Comparison of ENCODE assay signal across 1 cellular context in the genomic region with DNA sequence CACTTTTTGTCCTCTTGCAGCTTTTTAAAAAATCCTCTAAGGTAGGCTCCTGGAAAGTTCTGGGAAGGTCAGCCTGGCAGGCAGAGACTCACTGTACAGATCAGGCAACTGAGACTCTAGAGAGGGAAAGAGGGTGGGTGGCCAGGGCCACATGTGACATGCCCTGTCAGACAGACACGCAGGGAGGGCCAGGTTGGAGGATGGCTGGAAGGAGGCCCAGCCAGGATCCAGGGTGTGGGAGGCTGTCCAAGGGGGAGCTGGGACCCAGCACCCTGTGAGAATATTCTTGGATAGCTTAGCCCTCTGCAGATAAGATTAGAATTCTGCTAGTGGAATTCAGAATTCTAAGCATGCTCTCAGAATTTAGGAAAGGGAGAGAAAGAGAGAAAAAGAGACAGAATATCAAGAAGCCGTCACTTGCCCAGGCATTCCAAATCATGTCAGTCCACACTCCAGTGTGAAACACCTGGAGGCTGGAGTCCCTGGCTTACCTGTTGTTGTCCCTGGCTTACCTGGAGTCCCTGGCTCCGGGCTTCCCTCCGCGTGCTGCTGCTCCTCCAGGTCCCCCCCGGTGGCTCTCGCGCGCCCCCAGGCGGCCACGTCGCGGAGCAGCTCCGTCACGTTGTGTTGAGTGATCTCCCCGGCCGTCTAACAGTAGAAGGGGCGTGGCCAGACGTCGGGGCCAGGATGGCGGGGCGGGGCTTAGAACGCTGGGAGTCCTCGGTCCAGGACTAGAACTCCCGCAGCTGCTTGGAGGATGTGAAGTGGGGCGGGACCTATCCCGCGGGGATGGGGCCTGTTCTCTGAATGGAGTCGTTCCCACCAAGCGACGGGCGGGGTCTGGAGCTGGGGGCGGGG.
TF ChIP-seq lines count a peak whose summit lies in the region.

No MANE protein-coding gene starts in this region.

TF ChIP-seq in HepG2, 621 proteins besides CTCF, POLR2A, EP300 and RAD21 (continued from another document):
- TF ChIP-seq, protein P1, sequence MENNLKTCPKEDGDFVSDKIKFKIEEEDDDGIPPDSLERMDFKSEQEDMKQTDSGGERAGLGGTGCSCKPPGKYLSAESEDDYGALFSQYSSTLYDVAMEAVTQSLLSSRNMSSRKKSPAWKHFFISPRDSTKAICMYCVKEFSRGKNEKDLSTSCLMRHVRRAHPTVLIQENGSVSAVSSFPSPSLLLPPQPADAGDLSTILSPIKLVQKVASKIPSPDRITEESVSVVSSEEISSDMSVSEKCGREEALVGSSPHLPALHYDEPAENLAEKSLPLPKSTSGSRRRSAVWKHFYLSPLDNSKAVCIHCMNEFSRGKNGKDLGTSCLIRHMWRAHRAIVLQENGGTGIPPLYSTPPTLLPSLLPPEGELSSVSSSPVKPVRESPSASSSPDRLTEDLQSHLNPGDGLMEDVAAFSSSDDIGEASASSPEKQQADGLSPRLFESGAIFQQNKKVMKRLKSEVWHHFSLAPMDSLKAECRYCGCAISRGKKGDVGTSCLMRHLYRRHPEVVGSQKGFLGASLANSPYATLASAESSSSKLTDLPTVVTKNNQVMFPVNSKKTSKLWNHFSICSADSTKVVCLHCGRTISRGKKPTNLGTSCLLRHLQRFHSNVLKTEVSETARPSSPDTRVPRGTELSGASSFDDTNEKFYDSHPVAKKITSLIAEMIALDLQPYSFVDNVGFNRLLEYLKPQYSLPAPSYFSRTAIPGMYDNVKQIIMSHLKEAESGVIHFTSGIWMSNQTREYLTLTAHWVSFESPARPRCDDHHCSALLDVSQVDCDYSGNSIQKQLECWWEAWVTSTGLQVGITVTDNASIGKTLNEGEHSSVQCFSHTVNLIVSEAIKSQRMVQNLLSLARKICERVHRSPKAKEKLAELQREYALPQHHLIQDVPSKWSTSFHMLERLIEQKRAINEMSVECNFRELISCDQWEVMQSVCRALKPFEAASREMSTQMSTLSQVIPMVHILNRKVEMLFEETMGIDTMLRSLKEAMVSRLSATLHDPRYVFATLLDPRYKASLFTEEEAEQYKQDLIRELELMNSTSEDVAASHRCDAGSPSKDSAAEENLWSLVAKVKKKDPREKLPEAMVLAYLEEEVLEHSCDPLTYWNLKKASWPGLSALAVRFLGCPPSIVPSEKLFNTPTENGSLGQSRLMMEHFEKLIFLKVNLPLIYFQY (CRISPR knock-in tag; IDR thresholded peaks at IDR 0.05; ENCODE audit: borderline replicate concordance) = no peak
- TF ChIP-seq ZNF652 (CRISPR knock-in tag; IDR thresholded peaks at IDR 0.05; ENCODE audit: borderline replicate concordance, low read depth) (peak; percentile 79; the same call in 1 of the 2 replicates), SKI (IDR thresholded peaks at IDR 0.05; ENCODE audit: partially characterized antibody) (peak; percentile 33), ZMYM3 (CRISPR knock-in tag; IDR thresholded peaks at IDR 0.05) (peak; percentile 48; the same call in 1 of the 2 replicates), FOSL2 (CRISPR knock-in tag; IDR thresholded peaks at IDR 0.05) (peak; percentile 42; the same call in 1 of the 2 replicates), HMGA1 (CRISPR knock-in tag; conservative IDR thresholded peaks at IDR 0.05) (no peak), YY1 (IDR thresholded peaks at IDR 0.05; ENCODE audit: insufficient read depth, insufficient replicate concordance, low read depth, low read length) (peak; percentile 54), THAP11 (CRISPR knock-in tag; IDR thresholded peaks at IDR 0.05) (peak; percentile 59; the same call in 1 of the 2 replicates), ZNF350 (CRISPR knock-in tag; IDR thresholded peaks at IDR 0.05; ENCODE audit: borderline replicate concordance, low read depth) (0 out of 2 replicates have a peak, but pooled peaks have one; percentile 35), MAZ (IDR thresholded peaks at IDR 0.05; ENCODE audit: borderline replicate concordance, low read depth, low read length) (peak; percentile 96), MAZ (CRISPR knock-in tag; IDR thresholded peaks at IDR 0.05; ENCODE audit: low read depth) (peak; percentile 67; the same call in 1 of the 2 replicates), RBM39 (IDR thresholded peaks at IDR 0.05; ENCODE audit: low read depth, low read length, poor library complexity, severe bottlenecking) (peak; percentile 48), ZNF331 (CRISPR knock-in tag; IDR thresholded peaks at IDR 0.05) (peak; percentile 26; the same call in 1 of the 2 replicates), HDAC1 (CRISPR knock-in tag; IDR thresholded peaks at IDR 0.05) (peak; percentile 29; the same call in 1 of the 2 replicates), SP4 (CRISPR knock-in tag; IDR thresholded peaks at IDR 0.05) (0 out of 2 replicates have a peak, but pooled peaks have one; percentile 61), ELF3 (CRISPR knock-in tag; IDR thresholded peaks at IDR 0.05) (peak; percentile 32; the same call in 1 of the 2 replicates), NCOA2 (CRISPR knock-in tag; IDR thresholded peaks at IDR 0.05) (no peak; the same call in 1 of the 2 replicates), GATAD2A (CRISPR knock-in tag; IDR thresholded peaks at IDR 0.05) (peak; percentile 47)
- TF ChIP-seq, protein P2, sequence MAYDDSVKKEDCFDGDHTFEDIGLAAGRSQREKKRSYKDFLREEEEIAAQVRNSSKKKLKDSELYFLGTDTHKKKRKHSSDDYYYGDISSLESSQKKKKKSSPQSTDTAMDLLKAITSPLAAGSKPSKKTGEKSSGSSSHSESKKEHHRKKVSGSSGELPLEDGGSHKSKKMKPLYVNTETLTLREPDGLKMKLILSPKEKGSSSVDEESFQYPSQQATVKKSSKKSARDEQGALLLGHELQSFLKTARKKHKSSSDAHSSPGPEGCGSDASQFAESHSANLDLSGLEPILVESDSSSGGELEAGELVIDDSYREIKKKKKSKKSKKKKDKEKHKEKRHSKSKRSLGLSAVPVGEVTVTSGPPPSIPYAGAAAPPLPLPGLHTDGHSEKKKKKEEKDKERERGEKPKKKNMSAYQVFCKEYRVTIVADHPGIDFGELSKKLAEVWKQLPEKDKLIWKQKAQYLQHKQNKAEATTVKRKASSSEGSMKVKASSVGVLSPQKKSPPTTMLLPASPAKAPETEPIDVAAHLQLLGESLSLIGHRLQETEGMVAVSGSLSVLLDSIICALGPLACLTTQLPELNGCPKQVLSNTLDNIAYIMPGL (CRISPR knock-in tag; IDR thresholded peaks at IDR 0.05; ENCODE audit: borderline replicate concordance in 1 of 2, low read depth in 1 of 2) = peak; percentile 61 to 82; a peak in 3 of 4 replicates
- TF ChIP-seq, protein P3, sequence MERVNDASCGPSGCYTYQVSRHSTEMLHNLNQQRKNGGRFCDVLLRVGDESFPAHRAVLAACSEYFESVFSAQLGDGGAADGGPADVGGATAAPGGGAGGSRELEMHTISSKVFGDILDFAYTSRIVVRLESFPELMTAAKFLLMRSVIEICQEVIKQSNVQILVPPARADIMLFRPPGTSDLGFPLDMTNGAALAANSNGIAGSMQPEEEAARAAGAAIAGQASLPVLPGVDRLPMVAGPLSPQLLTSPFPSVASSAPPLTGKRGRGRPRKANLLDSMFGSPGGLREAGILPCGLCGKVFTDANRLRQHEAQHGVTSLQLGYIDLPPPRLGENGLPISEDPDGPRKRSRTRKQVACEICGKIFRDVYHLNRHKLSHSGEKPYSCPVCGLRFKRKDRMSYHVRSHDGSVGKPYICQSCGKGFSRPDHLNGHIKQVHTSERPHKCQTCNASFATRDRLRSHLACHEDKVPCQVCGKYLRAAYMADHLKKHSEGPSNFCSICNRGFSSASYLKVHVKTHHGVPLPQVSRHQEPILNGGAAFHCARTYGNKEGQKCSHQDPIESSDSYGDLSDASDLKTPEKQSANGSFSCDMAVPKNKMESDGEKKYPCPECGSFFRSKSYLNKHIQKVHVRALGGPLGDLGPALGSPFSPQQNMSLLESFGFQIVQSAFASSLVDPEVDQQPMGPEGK (CRISPR knock-in tag; IDR thresholded peaks at IDR 0.05) = peak; percentile 80
- TF ChIP-seq, protein P4, sequence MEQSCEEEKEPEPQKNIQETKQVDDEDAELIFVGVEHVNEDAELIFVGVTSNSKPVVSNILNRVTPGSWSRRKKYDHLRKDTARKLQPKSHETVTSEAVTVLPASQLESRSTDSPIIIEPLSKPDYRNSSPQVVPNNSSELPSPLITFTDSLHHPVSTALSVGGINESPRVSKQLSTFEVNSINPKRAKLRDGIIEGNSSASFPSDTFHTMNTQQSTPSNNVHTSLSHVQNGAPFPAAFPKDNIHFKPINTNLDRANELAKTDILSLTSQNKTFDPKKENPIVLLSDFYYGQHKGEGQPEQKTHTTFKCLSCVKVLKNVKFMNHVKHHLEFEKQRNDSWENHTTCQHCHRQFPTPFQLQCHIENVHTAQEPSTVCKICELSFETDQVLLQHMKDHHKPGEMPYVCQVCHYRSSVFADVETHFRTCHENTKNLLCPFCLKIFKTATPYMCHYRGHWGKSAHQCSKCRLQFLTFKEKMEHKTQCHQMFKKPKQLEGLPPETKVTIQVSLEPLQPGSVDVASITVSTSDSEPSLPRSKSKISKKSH (CRISPR knock-in tag; IDR thresholded peaks at IDR 0.05; ENCODE audit: borderline replicate concordance) = 0 out of 2 replicates have a peak, but pooled peaks have one; percentile 25
- TF ChIP-seq, protein P5, sequence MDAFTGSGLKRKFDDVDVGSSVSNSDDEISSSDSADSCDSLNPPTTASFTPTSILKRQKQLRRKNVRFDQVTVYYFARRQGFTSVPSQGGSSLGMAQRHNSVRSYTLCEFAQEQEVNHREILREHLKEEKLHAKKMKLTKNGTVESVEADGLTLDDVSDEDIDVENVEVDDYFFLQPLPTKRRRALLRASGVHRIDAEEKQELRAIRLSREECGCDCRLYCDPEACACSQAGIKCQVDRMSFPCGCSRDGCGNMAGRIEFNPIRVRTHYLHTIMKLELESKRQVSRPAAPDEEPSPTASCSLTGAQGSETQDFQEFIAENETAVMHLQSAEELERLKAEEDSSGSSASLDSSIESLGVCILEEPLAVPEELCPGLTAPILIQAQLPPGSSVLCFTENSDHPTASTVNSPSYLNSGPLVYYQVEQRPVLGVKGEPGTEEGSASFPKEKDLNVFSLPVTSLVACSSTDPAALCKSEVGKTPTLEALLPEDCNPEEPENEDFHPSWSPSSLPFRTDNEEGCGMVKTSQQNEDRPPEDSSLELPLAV (CRISPR knock-in tag; conservative IDR thresholded peaks at IDR 0.05; ENCODE audit: low read depth) = no peak
